9 cellular contexts compared by ENCODE assay signal in genomic region chr10:1058017-1058416, GRCh38. TPM values are rescaled to one million over a fixed set of nuclear protein-coding genes. Genes with fewer than 3 reads are reported as not detected.
A peak's percentile ranks its signal among the peaks of the same experiment; 100 is the strongest.
DNase-seq lines count a peak whose midpoint lies in the region; ATAC-seq lines count a peak whose summit lies in the region.
"Had no signal": no experiment of that assay in that cellular context is flagged by ENCODE, and none has a peak within 500 bp of the region (broad histone marks: within the 10 kb centered on the region; RNA-seq: fewer than 3 reads in every experiment).

No MANE protein-coding gene starts in this region.

- H3K9me3 Mint-ChIP-seq in activated naive CD4-positive, alpha-beta T cell treated with anti-CD3 and anti-CD28 coated beads, Interleukin-2, amount 50 U/mL, for 24 hours, result no peaks in the 10 kb centered on the region
- no peaks in the 10 kb centered on the region for H3K9me3 Mint-ChIP-seq in activated T-helper 1 cell treated with anti-CD3 and anti-CD28 coated beads, Interleukin-12 subunit alpha, Interleukin-12 subunit beta, Interleukin-2, Interleukin-4 antibody, amounts not matched to agents 30 ng/mL and 10 ng/mL and 1 ng/mL, durations not matched to agents 14 hours and 24 hours and 36 hours
- no peaks in the 10 kb centered on the region for H3K9me3 Mint-ChIP-seq in stimulated activated naive CD8-positive, alpha-beta T cell treated with anti-CD3 and anti-CD28 coated beads, Interleukin-15, amount 100 ng/mL, for 72 hours

- peak overlapping the region; percentile 60 for H3K27ac Mint-ChIP-seq in activated naive CD4-positive, alpha-beta T cell treated with anti-CD3 and anti-CD28 coated beads, Interleukin-2, amount 50 U/mL, for 24 hours
- H3K27ac Mint-ChIP-seq in activated T-helper 1 cell treated with anti-CD3 and anti-CD28 coated beads, Interleukin-12 subunit alpha, Interleukin-12 subunit beta, Interleukin-2, Interleukin-4 antibody, amounts not matched to agents 30 ng/mL and 10 ng/mL and 1 ng/mL, durations not matched to agents 14 hours and 24 hours and 36 hours, result peak overlapping the region; percentile 90
- H3K27ac Mint-ChIP-seq in stimulated activated naive CD8-positive, alpha-beta T cell treated with anti-CD3 and anti-CD28 coated beads, Interleukin-15, amount 100 ng/mL, for 72 hours, result peak overlapping the region; percentile 3 to 63

- intact Hi-C loops in activated T-helper 1 cell treated with anti-CD3 and anti-CD28 coated beads, Interleukin-12 subunit alpha, Interleukin-12 subunit beta, Interleukin-2, Interleukin-4 antibody, amounts not matched to agents 30 ng/mL and 10 ng/mL and 1 ng/mL, durations not matched to agents 14 hours and 24 hours and 36 hours (cut with micrococcal nuclease), result no loop called here

- H3K27me3 ChIP-seq in iPS-18a (ENCODE audit: control insufficient read depth, insufficient read depth, low read length), result no peaks in the 10 kb centered on the region

- H3K4me1 Mint-ChIP-seq in activated naive CD4-positive, alpha-beta T cell treated with anti-CD3 and anti-CD28 coated beads, Interleukin-2, amount 50 U/mL, for 24 hours, result peaks cover 89% of the 10 kb centered on the region
- H3K4me1 Mint-ChIP-seq in activated T-helper 1 cell treated with anti-CD3 and anti-CD28 coated beads, Interleukin-12 subunit alpha, Interleukin-12 subunit beta, Interleukin-2, Interleukin-4 antibody, amounts not matched to agents 30 ng/mL and 10 ng/mL and 1 ng/mL, durations not matched to agents 14 hours and 24 hours and 36 hours (ENCODE audit: low read depth), result peaks cover 81% of the 10 kb centered on the region
- H3K4me1 Mint-ChIP-seq in stimulated activated naive CD8-positive, alpha-beta T cell treated with anti-CD3 and anti-CD28 coated beads, Interleukin-15, amount 100 ng/mL, for 72 hours, result peaks cover 84% of the 10 kb centered on the region

- no peak for ATAC-seq in stimulated activated naive CD8-positive, alpha-beta T cell treated with anti-CD3 and anti-CD28 coated beads, Interleukin-15, amount 100 ng/mL, for 72 hours
- no peak for ATAC-seq in GM18873 (IDR thresholded peaks at IDR 0.05; ENCODE audit: low FRiP score, unreplicated experiment)

- peaks cover 4% of the 10 kb centered on the region for H3K4me1 ChIP-seq in iPS-18a (ENCODE audit: control insufficient read depth, low read depth, low read length)

- H3K9me3 ChIP-seq in iPS-18a (ENCODE audit: control insufficient read depth, low read depth, low read length), result no peaks in the 10 kb centered on the region

- peaks cover 13% of the 10 kb centered on the region for H3K36me3 ChIP-seq in iPS-18a (ENCODE audit: control insufficient read depth, low read depth, low read length)

- DNase-seq in activated naive CD4-positive, alpha-beta T cell treated with anti-CD3 and anti-CD28 coated beads, Interleukin-2, amount 50 U/mL, for 16 hours, result no peak
- DNase-seq in activated T-helper 1 cell treated with anti-CD3 and anti-CD28 coated beads, Interleukin-12 subunit alpha, Interleukin-12 subunit beta, Interleukin-2, Interleukin-4 antibody, amounts not matched to agents 30 ng/mL and 10 ng/mL and 1 ng/mL, durations not matched to agents 14 hours and 24 hours and 36 hours (ENCODE audit: low spot score), result no peak
- DNase-seq in stimulated activated naive CD8-positive, alpha-beta T cell treated with anti-CD3 and anti-CD28 coated beads, Interleukin-15, amount 100 ng/mL, for 72 hours, result no peak
- DNase-seq in T1000 (lab: John Stamatoyannopoulos, UW), result no peak
- DNase-seq in DMS53 treated with DMSO at 0.1 percent for 48 hours (lab: John Stamatoyannopoulos, UW; ENCODE audit: unreplicated experiment), result no peak
- DNase-seq: NCI-H187 treated with DMSO at 0.1 percent for 48 hours had no signal

- no peaks in the 10 kb centered on the region for H3K27me3 Mint-ChIP-seq in activated naive CD4-positive, alpha-beta T cell treated with anti-CD3 and anti-CD28 coated beads, Interleukin-2, amount 50 U/mL, for 24 hours
- no peaks in the 10 kb centered on the region for H3K27me3 Mint-ChIP-seq in activated T-helper 1 cell treated with anti-CD3 and anti-CD28 coated beads, Interleukin-12 subunit alpha, Interleukin-12 subunit beta, Interleukin-2, Interleukin-4 antibody, amounts not matched to agents 30 ng/mL and 10 ng/mL and 1 ng/mL, durations not matched to agents 14 hours and 24 hours and 36 hours (ENCODE audit: insufficient read depth)
- H3K27me3 Mint-ChIP-seq in stimulated activated naive CD8-positive, alpha-beta T cell treated with anti-CD3 and anti-CD28 coated beads, Interleukin-15, amount 100 ng/mL, for 72 hours, result no peaks in the 10 kb centered on the region

- H3K27ac ChIP-seq in iPS-18a (ENCODE audit: low read length), result no peak overlapping the region

- peaks cover 4% of the 10 kb centered on the region for H3K36me3 Mint-ChIP-seq in activated naive CD4-positive, alpha-beta T cell treated with anti-CD3 and anti-CD28 coated beads, Interleukin-2, amount 50 U/mL, for 24 hours
- H3K36me3 Mint-ChIP-seq in activated T-helper 1 cell treated with anti-CD3 and anti-CD28 coated beads, Interleukin-12 subunit alpha, Interleukin-12 subunit beta, Interleukin-2, Interleukin-4 antibody, amounts not matched to agents 30 ng/mL and 10 ng/mL and 1 ng/mL, durations not matched to agents 14 hours and 24 hours and 36 hours (ENCODE audit: low read depth), result peaks cover 23% of the 10 kb centered on the region

- H3K9ac ChIP-seq in iPS-18a (ENCODE audit: low read length), result no peak overlapping the region

- peak overlapping the region; percentile 97 for H3K4me3 ChIP-seq in iPS-18a (ENCODE audit: low read length)

- H3K4me3 Mint-ChIP-seq in activated naive CD4-positive, alpha-beta T cell treated with anti-CD3 and anti-CD28 coated beads, Interleukin-2, amount 50 U/mL, for 24 hours, result peak overlapping the region; percentile 92
- H3K4me3 Mint-ChIP-seq in activated T-helper 1 cell treated with anti-CD3 and anti-CD28 coated beads, Interleukin-12 subunit alpha, Interleukin-12 subunit beta, Interleukin-2, Interleukin-4 antibody, amounts not matched to agents 30 ng/mL and 10 ng/mL and 1 ng/mL, durations not matched to agents 14 hours and 24 hours and 36 hours, result peak overlapping the region; percentile 97
- H3K4me3 Mint-ChIP-seq in stimulated activated naive CD8-positive, alpha-beta T cell treated with anti-CD3 and anti-CD28 coated beads, Interleukin-15, amount 100 ng/mL, for 72 hours, result peak overlapping the region; percentile 97 to 98

RNA-seq across cellular contexts. Expression of gene WDR37, which starts 1.8 kb away (rescaled TPM):
- 19.9 and 21.1 TPM in 2 replicates for total RNA-seq in activated T-helper 1 cell treated with anti-CD3 and anti-CD28 coated beads, Interleukin-12 subunit alpha, Interleukin-12 subunit beta, Interleukin-2, Interleukin-4 antibody, amounts not matched to agents 30 ng/mL and 10 ng/mL and 1 ng/mL, durations not matched to agents 14 hours and 24 hours and 36 hours

RNA-seq across cellular contexts. Expression of gene IDI1, which starts 9.1 kb away (rescaled TPM):
- total RNA-seq in activated T-helper 1 cell treated with anti-CD3 and anti-CD28 coated beads, Interleukin-12 subunit alpha, Interleukin-12 subunit beta, Interleukin-2, Interleukin-4 antibody, amounts not matched to agents 30 ng/mL and 10 ng/mL and 1 ng/mL, durations not matched to agents 14 hours and 24 hours and 36 hours, result 76.0 and 78.9 TPM in 2 replicates

RNA-seq across cellular contexts. Expression of gene IDI2, which starts 32.4 kb away (rescaled TPM):
- total RNA-seq in activated T-helper 1 cell treated with anti-CD3 and anti-CD28 coated beads, Interleukin-12 subunit alpha, Interleukin-12 subunit beta, Interleukin-2, Interleukin-4 antibody, amounts not matched to agents 30 ng/mL and 10 ng/mL and 1 ng/mL, durations not matched to agents 14 hours and 24 hours and 36 hours, result not detected in 2 replicates

Comparison
In these comparisons a context has a peak if more than half of its experiments do, and no peak if none do; other contexts are left out.
1. H3K27ac Mint-ChIP-seq: peak in every context shown above with its lines; median percentile 90 in activated T-helper 1 cell treated with anti-CD3 and anti-CD28 coated beads, Interleukin-12 subunit alpha, Interleukin-12 subunit beta, Interleukin-2, Interleukin-4 antibody, amounts not matched to agents 30 ng/mL and 10 ng/mL and 1 ng/mL, durations not matched to agents 14 hours and 24 hours and 36 hours; 60 in activated naive CD4-positive, alpha-beta T cell treated with anti-CD3 and anti-CD28 coated beads, Interleukin-2, amount 50 U/mL, for 24 hours; 33 in stimulated activated naive CD8-positive, alpha-beta T cell treated with anti-CD3 and anti-CD28 coated beads, Interleukin-15, amount 100 ng/mL, for 72 hours.